11 cellular contexts compared by ENCODE assay signal in genomic region chr19:13069415-13070369, GRCh38. TPM values are rescaled to one million over a fixed set of nuclear protein-coding genes. Genes with fewer than 3 reads are reported as not detected.
DNase-seq lines count a peak whose midpoint lies in the region; ATAC-seq and TF ChIP-seq lines count a peak whose summit lies in the region.
"Had no signal": no experiment of that assay in that cellular context is flagged by ENCODE, and none has a peak within 500 bp of the region (broad histone marks: within the 10 kb centered on the region; RNA-seq: fewer than 3 reads in every experiment).

No MANE protein-coding gene starts in this region.

- no peak overlapping the region for H2BK120ac ChIP-seq in neuronal stem cell (ENCODE audit: low read depth, low read length)

- H3K4me3 Mint-ChIP-seq in activated naive CD4-positive, alpha-beta T cell treated with anti-CD3 and anti-CD28 coated beads for 36 hours: no peak overlapping the region
- H3K4me3 Mint-ChIP-seq in activated CD4-positive, alpha-beta T cell treated with anti-CD3 and anti-CD28 coated beads for 36 hours: no peak overlapping the region
- H3K4me3 Mint-ChIP-seq: naive thymus-derived CD4-positive, alpha-beta T cell had no signal

- H2BK12ac ChIP-seq in neuronal stem cell (ENCODE audit: low read length): peak overlapping the region; percentile 25

- intact Hi-C loops in heart right ventricle (cut with DNase I) (loop anchor here in 2 of 10 donors (2.0 to 10.0 kb wide), 2 partner anchors 23 to 85 kb away; no protein-coding TSS in a partner anchor), cardiac septum (cut with DNase I) (no loop called here)
- intact Hi-C loops in activated naive CD4-positive, alpha-beta T cell treated with anti-CD3 and anti-CD28 coated beads for 36 hours (cut with micrococcal nuclease): no loop called here
- intact Hi-C loops in activated CD4-positive, alpha-beta T cell treated with anti-CD3 and anti-CD28 coated beads for 36 hours (cut with DNase I, micrococcal nuclease): no loop called here

- no peak overlapping the region for H3K27ac Mint-ChIP-seq in activated naive CD4-positive, alpha-beta T cell treated with anti-CD3 and anti-CD28 coated beads for 36 hours
- H3K27ac Mint-ChIP-seq in activated CD4-positive, alpha-beta T cell treated with anti-CD3 and anti-CD28 coated beads for 36 hours: no peak overlapping the region

- H3K4me3 ChIP-seq in heart right ventricle (peak overlapping the region in 3 of 10 donors; percentile 16 to 31 (median 20)), choroid plexus epithelial cell (ENCODE audit: low read depth, low read length) (no peak overlapping the region), neuronal stem cell (ENCODE audit: low read length in 2 of 2) (no peak overlapping the region)

- H3K9ac ChIP-seq in neuronal stem cell (ENCODE audit: low read depth, low read length, poor library complexity): no peak overlapping the region

- no peaks in the 10 kb centered on the region for H3K9me3 ChIP-seq in heart right ventricle
- H3K9me3 ChIP-seq in neuronal stem cell (replicated peaks in 1 of 2; ENCODE audit: control insufficient read depth in 2 of 2, insufficient read depth in 1 of 2, low read depth in 1 of 2, low read length in 2 of 2): no peaks in the 10 kb centered on the region

- peak overlapping the region; percentile 83 for H2AK5ac ChIP-seq in neuronal stem cell (ENCODE audit: low read depth, low read length)

- no peak overlapping the region for H3K4ac ChIP-seq in neuronal stem cell (ENCODE audit: low read length)

- H3K27me3 ChIP-seq in heart right ventricle (no peaks in the 10 kb centered on the region), neuronal stem cell (ENCODE audit: control insufficient read depth in 3 of 3, insufficient read depth in 3 of 3, low read depth in 1 of 3, low read length in 3 of 3) (peaks cover 0 to 99% (median 2%) of the 10 kb centered on the region in 3 experiments)

- H3K36me3 ChIP-seq in heart right ventricle: peaks cover 0 to 21% (median 4%) of the 10 kb centered on the region in 9 donors
- H3K36me3 ChIP-seq in neuronal stem cell (replicated peaks in 1 of 2; ENCODE audit: control insufficient read depth in 2 of 2, insufficient read depth in 2 of 2, low read length in 2 of 2): no peaks in the 10 kb centered on the region

- H3K14ac ChIP-seq in neuronal stem cell (ENCODE audit: low read length): peak overlapping the region; percentile 2

- H3K36me3 Mint-ChIP-seq in activated naive CD4-positive, alpha-beta T cell treated with anti-CD3 and anti-CD28 coated beads for 36 hours (ENCODE audit: low read depth): no peaks in the 10 kb centered on the region
- H3K36me3 Mint-ChIP-seq in activated CD4-positive, alpha-beta T cell treated with anti-CD3 and anti-CD28 coated beads for 36 hours (ENCODE audit: low read depth): no peaks in the 10 kb centered on the region

- no peak overlapping the region for H4K91ac ChIP-seq in neuronal stem cell (ENCODE audit: low read depth, low read length, poor library complexity)

- H3K23ac ChIP-seq in neuronal stem cell (ENCODE audit: low read depth, low read length, poor library complexity): peak overlapping the region; percentile 46

- peak in 1 of 8 donors; percentile 8 for ATAC-seq in heart right ventricle
- ATAC-seq in activated CD4-positive, alpha-beta T cell treated with anti-CD3 and anti-CD28 coated beads for 36 hours: no peak
- no peak for ATAC-seq in HG02798 (IDR thresholded peaks at IDR 0.05; ENCODE audit: poor library complexity, unreplicated experiment)
- ATAC-seq: naive thymus-derived CD4-positive, alpha-beta T cell had no signal

- H2BK15ac ChIP-seq in neuronal stem cell (ENCODE audit: low read length): peak overlapping the region; percentile 10

- TF ChIP-seq CTCF in heart right ventricle (IDR thresholded peaks at IDR 0.05) (no peak), choroid plexus epithelial cell (conservative IDR thresholded peaks at IDR 0.05; ENCODE audit: low read depth, low read length) (peak; percentile 16), GM13976 (IDR thresholded peaks at IDR 0.05; ENCODE audit: borderline replicate concordance, control extremely low read depth, extremely low read depth, insufficient read depth, missing control alignments) (no peak)

- H4K8ac ChIP-seq in neuronal stem cell (ENCODE audit: low read depth, low read length): no peak overlapping the region

- CTCF ChIA-PET in activated naive CD4-positive, alpha-beta T cell treated with anti-CD3 and anti-CD28 coated beads for 36 hours (lab: Charles Lee): interaction anchor here (1.0 to 5.1 kb wide), 2 partner anchors 9 to 104 kb away, joined by 3 to 37 read pairs; no protein-coding TSS in a partner anchor
- CTCF ChIA-PET in activated CD4-positive, alpha-beta T cell treated with anti-CD3 and anti-CD28 coated beads for 36 hours (lab: Charles Lee): interaction anchor here (0.5 to 1.8 kb wide), 5 partner anchors 8 to 96 kb away, joined by 3 to 10 read pairs (median 3); no protein-coding TSS in a partner anchor

- no peak for DNase-seq in heart right ventricle
- DNase-seq in cardiac septum (ENCODE audit: low spot score): no peak
- no peak for DNase-seq in choroid plexus epithelial cell (ENCODE audit: low read depth)
- no peak for DNase-seq in neuronal stem cell (ENCODE audit: low spot score)
- DNase-seq in activated naive CD4-positive, alpha-beta T cell treated with anti-CD3 and anti-CD28 coated beads for 36 hours: no peak
- no peak for DNase-seq in activated CD4-positive, alpha-beta T cell treated with anti-CD3 and anti-CD28 coated beads for 36 hours
- DNase-seq in GM13976 (ENCODE audit: low spot score): no peak
- DNase-seq: naive thymus-derived CD4-positive, alpha-beta T cell; NCI-H1417 treated with DMSO at 0.1 percent for 48 hours; stimulated activated CD8-positive, alpha-beta memory T cell treated with anti-CD3 and anti-CD28 coated beads, Interleukin-4, amount 100 ng/mL, for 48 hours had no signal

- H3K18ac ChIP-seq in neuronal stem cell (ENCODE audit: low read length): no peak overlapping the region

- H3K9me3 Mint-ChIP-seq in activated naive CD4-positive, alpha-beta T cell treated with anti-CD3 and anti-CD28 coated beads for 36 hours: no peaks in the 10 kb centered on the region
- no peaks in the 10 kb centered on the region for H3K9me3 Mint-ChIP-seq in activated CD4-positive, alpha-beta T cell treated with anti-CD3 and anti-CD28 coated beads for 36 hours (ENCODE audit: low read depth)

- no peak overlapping the region for H3K4me2 ChIP-seq in neuronal stem cell (ENCODE audit: insufficient read depth, low read length, poor library complexity, severe bottlenecking)

- peak overlapping the region; percentile 42 for H2AFZ ChIP-seq in neuronal stem cell (ENCODE audit: low read length)

- H3K27ac ChIP-seq in heart right ventricle: peak overlapping the region; percentile 66 to 99 (median 81)
- H3K27ac ChIP-seq in neuronal stem cell (replicated peaks; ENCODE audit: low read length): no peak overlapping the region

- no peaks in the 10 kb centered on the region for H3K27me3 Mint-ChIP-seq in activated naive CD4-positive, alpha-beta T cell treated with anti-CD3 and anti-CD28 coated beads for 36 hours (ENCODE audit: low read depth)
- H3K27me3 Mint-ChIP-seq in activated CD4-positive, alpha-beta T cell treated with anti-CD3 and anti-CD28 coated beads for 36 hours: no peaks in the 10 kb centered on the region
- H3K27me3 Mint-ChIP-seq: naive thymus-derived CD4-positive, alpha-beta T cell had no signal

- in situ Hi-C loops in GM13976 (cut with MboI; ENCODE audit: low sequenced_read_pairs, unreplicated experiment): no loop called here

- peak overlapping the region; percentile 15 for H2BK5ac ChIP-seq in neuronal stem cell (ENCODE audit: low read length)

- WGBS in heart right ventricle, 2 donors: 53 to 60% methylated on average over 20 of the region's 20 CpGs
- no CpG with 5 or more reads among the region's 20 CpGs for WGBS in neuronal stem cell (ENCODE audit: extremely low coverage in 2 of 2, insufficient read length in 2 of 2, insufficient replicate concordance in 1 of 2), 2 donors

- peaks cover 54 to 94% (median 74%) of the 10 kb centered on the region in 9 donors for H3K4me1 ChIP-seq in heart right ventricle
- H3K4me1 ChIP-seq in neuronal stem cell (ENCODE audit: control insufficient read depth in 2 of 2, insufficient read depth in 1 of 2, low read depth in 1 of 2, low read length in 2 of 2): peaks cover 0 to 3% of the 10 kb centered on the region in 2 donors

- H3K4me1 Mint-ChIP-seq in activated naive CD4-positive, alpha-beta T cell treated with anti-CD3 and anti-CD28 coated beads for 36 hours (ENCODE audit: low read depth): no peaks in the 10 kb centered on the region
- H3K4me1 Mint-ChIP-seq in activated CD4-positive, alpha-beta T cell treated with anti-CD3 and anti-CD28 coated beads for 36 hours: no peaks in the 10 kb centered on the region

- no peaks in the 10 kb centered on the region for H3K79me1 ChIP-seq in neuronal stem cell (ENCODE audit: low read depth, low read length)

- POLR2A ChIA-PET in activated CD4-positive, alpha-beta T cell treated with anti-CD3 and anti-CD28 coated beads for 36 hours (lab: Charles Lee): no interaction called here

RNA-seq across cellular contexts. Expression of gene LYL1, which starts 33.0 kb away (rescaled TPM):
- total RNA-seq in heart right ventricle (1 to 10 TPM; 3.4 to 9.9 (median 6.1) TPM), cardiac septum (9.4 TPM)
- 10 to 100 TPM; 11.5 to 13.0 TPM for polyA plus RNA-seq in heart right ventricle
- polyA plus RNA-seq in neuronal stem cell (2013, experiment 1 of 2): 1.1 TPM
- polyA plus RNA-seq in neuronal stem cell (2013, experiment 2 of 2): 1.1 TPM
- 1 to 10 TPM; 1.8 to 2.2 TPM for total RNA-seq in activated naive CD4-positive, alpha-beta T cell treated with anti-CD3 and anti-CD28 coated beads for 36 hours
- total RNA-seq in activated CD4-positive, alpha-beta T cell treated with anti-CD3 and anti-CD28 coated beads for 36 hours: 1 to 10 TPM; 2.0 to 2.5 TPM

RNA-seq across cellular contexts. Expression of gene TRMT1, which starts 46.8 kb away (rescaled TPM):
- 10 to 100 TPM; 10.5 to 22.4 (median 14.2) TPM for total RNA-seq in heart right ventricle
- polyA plus RNA-seq in heart right ventricle: 10 to 100 TPM; 33.1 to 54.0 TPM
- 17.5 TPM for total RNA-seq in cardiac septum
- 22.9 TPM for polyA plus RNA-seq in neuronal stem cell (2013, experiment 1 of 2)
- polyA plus RNA-seq in neuronal stem cell (2013, experiment 2 of 2): 24.4 TPM
- 10 to 100 TPM; 55.8 to 59.6 TPM for total RNA-seq in activated naive CD4-positive, alpha-beta T cell treated with anti-CD3 and anti-CD28 coated beads for 36 hours
- total RNA-seq in activated CD4-positive, alpha-beta T cell treated with anti-CD3 and anti-CD28 coated beads for 36 hours: 10 to 100 TPM; 73.0 to 96.1 TPM

RNA-seq across cellular contexts. Expression of gene NACC1, which starts 48.4 kb away (rescaled TPM):
- total RNA-seq in heart right ventricle (10 to 100 TPM; 31.1 to 58.0 (median 35.1) TPM), cardiac septum (33.8 TPM)
- polyA plus RNA-seq in heart right ventricle: 10 to 100 TPM; 23.9 to 25.0 TPM
- polyA plus RNA-seq in neuronal stem cell (2013, experiment 1 of 2): 123 TPM
- polyA plus RNA-seq in neuronal stem cell (2013, experiment 2 of 2): 121 TPM
- 10 to 100 TPM; 41.3 to 45.0 TPM for total RNA-seq in activated naive CD4-positive, alpha-beta T cell treated with anti-CD3 and anti-CD28 coated beads for 36 hours
- 10 to 100 TPM; 77.5 to 84.5 TPM for total RNA-seq in activated CD4-positive, alpha-beta T cell treated with anti-CD3 and anti-CD28 coated beads for 36 hours
